In genomic region chr17:8210761-8211458, GRCh38 we compare ENCODE assay signal across 1 cellular context.
TF ChIP-seq lines count a peak whose summit lies in the region.

No MANE protein-coding gene starts in this region.

TF ChIP-seq in WTC11, 78 proteins besides CTCF, POLR2A, EP300 and RAD21 (continued from another document):
- TF ChIP-seq ARID4B (CRISPR knock-in tag; IDR thresholded peaks at IDR 0.05; ENCODE audit: borderline replicate concordance) (no peak), SMAD4 (CRISPR knock-in tag; IDR thresholded peaks at IDR 0.05) (no peak), ZNF512 (CRISPR knock-in tag; IDR thresholded peaks at IDR 0.05; ENCODE audit: borderline replicate concordance) (no peak), KAT7 (CRISPR knock-in tag; IDR thresholded peaks at IDR 0.05; ENCODE audit: borderline replicate concordance) (no peak), PRRX2 (CRISPR knock-in tag; IDR thresholded peaks at IDR 0.05) (no peak), ZBTB21 (CRISPR knock-in tag; IDR thresholded peaks at IDR 0.05; ENCODE audit: borderline replicate concordance) (no peak), STAT6 (CRISPR knock-in tag; conservative IDR thresholded peaks at IDR 0.05; ENCODE audit: low read depth) (no peak), FOXP4 (CRISPR knock-in tag; IDR thresholded peaks at IDR 0.05) (no peak), ZSCAN18 (CRISPR knock-in tag; IDR thresholded peaks at IDR 0.05) (no peak)
TF ChIP-seq in WTC11: peak in this region for 0.
